In the genomic region with DNA sequence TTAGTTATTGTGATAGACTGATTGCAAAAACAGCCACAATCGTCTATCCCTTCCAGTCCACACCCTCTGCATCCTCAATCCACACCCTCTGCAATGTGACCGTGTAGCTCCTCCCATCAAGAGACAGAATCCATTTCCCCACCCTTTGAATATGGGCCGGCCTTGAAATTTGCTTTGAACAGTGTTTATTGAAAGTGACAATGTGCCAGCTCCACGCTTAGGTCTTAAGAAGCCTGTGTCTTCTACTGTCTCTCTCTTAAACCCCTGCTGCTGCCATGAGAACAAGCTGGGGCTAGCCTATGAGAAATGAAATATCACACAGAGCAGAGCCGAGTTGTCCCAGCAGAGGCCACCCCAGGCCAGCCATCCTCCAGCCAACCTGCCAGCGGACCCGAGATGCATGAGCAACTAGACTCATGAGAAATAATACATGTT, we compare ENCODE assay signal across 8 cellular contexts. TPM values are rescaled to one million over a fixed set of nuclear protein-coding genes. Genes with fewer than 3 reads are reported as not detected.
DNase-seq lines count a peak whose midpoint lies in the region; ATAC-seq and TF ChIP-seq lines count a peak whose summit lies in the region.

No MANE protein-coding gene starts in this region.

- H3K27me3 ChIP-seq in left ventricle myocardium inferior (ENCODE audit: low read depth) (no peaks in the 10 kb centered on the region), suprapubic skin (no peaks in the 10 kb centered on the region)

- no peaks in the 10 kb centered on the region for H3K36me3 Mint-ChIP-seq in activated naive CD4-positive, alpha-beta T cell treated with anti-CD3 and anti-CD28 coated beads for 36 hours (ENCODE audit: low read depth)
- H3K36me3 Mint-ChIP-seq in activated CD8-positive, alpha-beta T cell treated with anti-CD3 and anti-CD28 coated beads for 36 hours (ENCODE audit: low read depth), result no peaks in the 10 kb centered on the region

- H3K4me1 ChIP-seq in left ventricle myocardium inferior, result peaks cover 81% of the 10 kb centered on the region
- H3K4me1 ChIP-seq in suprapubic skin, result peaks cover 68% of the 10 kb centered on the region

- H3K27me3 Mint-ChIP-seq in activated naive CD4-positive, alpha-beta T cell treated with anti-CD3 and anti-CD28 coated beads for 36 hours (ENCODE audit: low read depth), result no peaks in the 10 kb centered on the region
- no peaks in the 10 kb centered on the region for H3K27me3 Mint-ChIP-seq in activated CD8-positive, alpha-beta T cell treated with anti-CD3 and anti-CD28 coated beads for 36 hours

- POLR2A ChIA-PET in activated CD8-positive, alpha-beta T cell treated with anti-CD3 and anti-CD28 coated beads for 36 hours (lab: Charles Lee), result interaction anchor here (0.8 kb wide), 1 partner anchor 86 kb away, joined by 3 read pairs; no protein-coding TSS in a partner anchor

- ATAC-seq in activated CD8-positive, alpha-beta T cell treated with anti-CD3 and anti-CD28 coated beads for 36 hours, result peak; percentile 14

- H3K4me3 Mint-ChIP-seq in activated naive CD4-positive, alpha-beta T cell treated with anti-CD3 and anti-CD28 coated beads for 36 hours, result no peak overlapping the region
- H3K4me3 Mint-ChIP-seq in activated CD8-positive, alpha-beta T cell treated with anti-CD3 and anti-CD28 coated beads for 36 hours, result no peak overlapping the region

- H3K4me3 ChIP-seq in left ventricle myocardium inferior (no peak overlapping the region), suprapubic skin (peak overlapping the region; percentile 8)

- peaks cover 41% of the 10 kb centered on the region for H3K4me1 Mint-ChIP-seq in activated naive CD4-positive, alpha-beta T cell treated with anti-CD3 and anti-CD28 coated beads for 36 hours (ENCODE audit: low read depth)
- H3K4me1 Mint-ChIP-seq in activated CD8-positive, alpha-beta T cell treated with anti-CD3 and anti-CD28 coated beads for 36 hours (ENCODE audit: low read depth), result peaks cover 60% of the 10 kb centered on the region

- TF ChIP-seq CTCF in activated CD8-positive, alpha-beta T cell treated with anti-CD3 and anti-CD28 coated beads for 36 hours (IDR thresholded peaks at IDR 0.05), result no peak
- peak; percentile 72 for TF ChIP-seq CTCF in left ventricle myocardium inferior (IDR thresholded peaks at IDR 0.05; ENCODE audit: borderline replicate concordance)
- TF ChIP-seq CTCF in suprapubic skin (IDR thresholded peaks at IDR 0.05), result peak in 1 of 2 donors; percentile 48

- no peaks in the 10 kb centered on the region for H3K36me3 ChIP-seq in left ventricle myocardium inferior
- H3K36me3 ChIP-seq in suprapubic skin, result no peaks in the 10 kb centered on the region

- H3K9me3 ChIP-seq in left ventricle myocardium inferior (replicated peaks), result no peaks in the 10 kb centered on the region
- no peaks in the 10 kb centered on the region for H3K9me3 ChIP-seq in suprapubic skin

- no peaks in the 10 kb centered on the region for H3K9me3 Mint-ChIP-seq in activated naive CD4-positive, alpha-beta T cell treated with anti-CD3 and anti-CD28 coated beads for 36 hours
- H3K9me3 Mint-ChIP-seq in activated CD8-positive, alpha-beta T cell treated with anti-CD3 and anti-CD28 coated beads for 36 hours, result peaks cover 2% of the 10 kb centered on the region

- TF ChIP-seq POLR2A in suprapubic skin (IDR thresholded peaks at IDR 0.05), result no peak

- peak overlapping the region; percentile 90 for H3K27ac ChIP-seq in left ventricle myocardium inferior (replicated peaks)
- H3K27ac ChIP-seq in suprapubic skin, result peak overlapping the region; percentile 94

- 17% methylated on average over 7 of the region's 7 CpGs for WGBS in suprapubic skin

- TF ChIP-seq EP300 in suprapubic skin (IDR thresholded peaks at IDR 0.05), result no peak

- intact Hi-C loops in activated naive CD4-positive, alpha-beta T cell treated with anti-CD3 and anti-CD28 coated beads for 36 hours (cut with micrococcal nuclease), result no loop called here
- intact Hi-C loops in activated CD8-positive, alpha-beta T cell treated with anti-CD3 and anti-CD28 coated beads for 36 hours (cut with micrococcal nuclease), result no loop called here
- intact Hi-C loops in left ventricle myocardium inferior (cut with micrococcal nuclease), result loop anchor here (10.0 kb wide), 1 partner anchor 147 kb away; no protein-coding TSS in a partner anchor

- DNase-seq in activated naive CD4-positive, alpha-beta T cell treated with anti-CD3 and anti-CD28 coated beads for 36 hours, result peak; percentile 31
- DNase-seq in activated naive CD4-positive, alpha-beta T cell (lab: John Stamatoyannopoulos, UW), result no peak
- peak; percentile 25 for DNase-seq in activated CD8-positive, alpha-beta T cell treated with anti-CD3 and anti-CD28 coated beads for 36 hours
- DNase-seq in left ventricle myocardium inferior (peak; percentile 68), suprapubic skin (ENCODE audit: low spot score in 2 of 2) (peak in 1 of 2 donors; percentile 68), NCI-H510A (lab: John Stamatoyannopoulos, UW) (no peak), SHP77 (lab: John Stamatoyannopoulos, UW) (no peak)
- no peak for DNase-seq in activated CD8-positive, alpha-beta memory T cell treated with anti-CD3 and anti-CD28 coated beads, Interleukin-2, amount 50 U/mL, for 48 hours

- H3K27ac Mint-ChIP-seq in activated naive CD4-positive, alpha-beta T cell treated with anti-CD3 and anti-CD28 coated beads for 36 hours, result no peak overlapping the region
- H3K27ac Mint-ChIP-seq in activated CD8-positive, alpha-beta T cell treated with anti-CD3 and anti-CD28 coated beads for 36 hours, result peak overlapping the region; percentile 75

- CTCF ChIA-PET in activated naive CD4-positive, alpha-beta T cell treated with anti-CD3 and anti-CD28 coated beads for 36 hours (lab: Charles Lee), result interaction anchor here (0.6 to 4.9 kb wide), 7 partner anchors 21 to 201 kb away, joined by 3 to 26 read pairs (median 5); no protein-coding TSS in a partner anchor
- CTCF ChIA-PET in activated CD8-positive, alpha-beta T cell treated with anti-CD3 and anti-CD28 coated beads for 36 hours (lab: Charles Lee), result interaction anchor here (0.7 to 6.0 kb wide), 17 partner anchors 8 to 200 kb away, joined by 3 to 30 read pairs (median 4); no protein-coding TSS in a partner anchor

RNA-seq across cellular contexts. Expression of a gene that starts 22.3 kb away (rescaled TPM):
- total RNA-seq in activated naive CD4-positive, alpha-beta T cell treated with anti-CD3 and anti-CD28 coated beads for 36 hours, result 10 to 100 TPM; 48.7 to 54.6 TPM
- 100 to 1,000 TPM in 1 of 2 experiments, 10 to 100 TPM in 1; 99.8 to 105 TPM for total RNA-seq in activated CD8-positive, alpha-beta T cell treated with anti-CD3 and anti-CD28 coated beads for 36 hours
- total RNA-seq in left ventricle myocardium inferior, result 85.0 TPM
- total RNA-seq in suprapubic skin, result 100 to 1,000 TPM; 117 to 232 (median 164) TPM

Comparison
In these comparisons a context has a peak if more than half of its experiments do, and no peak if none do; other contexts are left out.
1. DNase-seq: peak in activated naive CD4-positive, alpha-beta T cell treated with anti-CD3 and anti-CD28 coated beads for 36 hours (single experiment), activated CD8-positive, alpha-beta T cell treated with anti-CD3 and anti-CD28 coated beads for 36 hours (single experiment) and left ventricle myocardium inferior (single experiment); none in activated naive CD4-positive, alpha-beta T cell (0 of 4), NCI-H510A (single experiment), activated CD8-positive, alpha-beta memory T cell treated with anti-CD3 and anti-CD28 coated beads, Interleukin-2, amount 50 U/mL, for 48 hours (single experiment) and SHP77 (0 of 2).